ENCODE assay signal across 14 cellular contexts in genomic region chr19:43634516-43634876, GRCh38. TPM values are rescaled to one million over a fixed set of nuclear protein-coding genes. Genes with fewer than 3 reads are reported as not detected.
A peak's percentile ranks its signal among the peaks of the same experiment; 100 is the strongest.
DNase-seq lines count a peak whose midpoint lies in the region; ATAC-seq, FAIRE-seq and TF ChIP-seq lines count a peak whose summit lies in the region.
"Had no signal": no experiment of that assay in that cellular context is flagged by ENCODE, and none has a peak within 500 bp of the region (broad histone marks: within the 10 kb centered on the region; RNA-seq: fewer than 3 reads in every experiment).

No MANE protein-coding gene starts in this region.

- H3K4me2 ChIP-seq in A549, result peak overlapping the region; percentile 14; the same call in 2 of the 3 replicates

- H3K9me3 ChIP-seq in A549, result no peaks in the 10 kb centered on the region
- no peaks in the 10 kb centered on the region for H3K9me3 ChIP-seq in SJCRH30 (replicated peaks)
- H3K9me3 ChIP-seq in CD8-positive, alpha-beta memory T cell (ENCODE audit: low read length), result no peaks in the 10 kb centered on the region

- CTCF ChIA-PET in A549 (lab: Yijun Ruan, JAX), result interaction anchor here (1.4 kb wide), 1 partner anchor 18 kb away, joined by 5 read pairs; no protein-coding TSS in a partner anchor
- CTCF ChIA-PET in CD8-positive, alpha-beta memory T cell (lab: Charles Lee), result interaction anchor here (1.2 kb wide), 1 partner anchor 80 kb away, joined by 3 read pairs; no protein-coding TSS in a partner anchor

- intact Hi-C loops in lower leg skin (cut with DNase I; ENCODE audit: low total_unique reads), result no loop called here

- TF ChIP-seq EP300 in A549 (IDR thresholded peaks at IDR 0.05), result no peak

- no peak for TF ChIP-seq RAD21 in A549 (conservative IDR thresholded peaks at IDR 0.05 in 1 of 2, IDR thresholded peaks at IDR 0.05 in 1 of 2)

- peaks cover 24% of the 10 kb centered on the region for H3K4me1 ChIP-seq in A549
- H3K4me1 ChIP-seq in SJCRH30, result no peaks in the 10 kb centered on the region
- peaks cover 6% of the 10 kb centered on the region for H3K4me1 ChIP-seq in CD8-positive, alpha-beta memory T cell (ENCODE audit: insufficient read depth, low read length)

- H3K4me3 Mint-ChIP-seq in nephron progenitor cell, result peak overlapping the region; percentile 82
- H3K4me3 Mint-ChIP-seq in CD8-positive, alpha-beta memory T cell, result no peak overlapping the region
- H3K4me3 Mint-ChIP-seq: activated T-cell treated with anti-CD3 and anti-CD28 coated beads, Interleukin-2, amount 50 U/mL, for 24 hours had no signal

- WGBS in A549 (ENCODE audit: missing lambda C conversion rate), result 48% methylated on average over 5 of the region's 5 CpGs
- 26 to 28% methylated on average over 5 of the region's 5 CpGs for WGBS in lower leg skin, 2 donors

- ATAC-seq in A549, result peak in 1 of 2 experiments; percentile 37; a peak in 2 of 6 replicates
- ATAC-seq in GM19351 (IDR thresholded peaks at IDR 0.05; ENCODE audit: unreplicated experiment), result no peak
- ATAC-seq: left cardiac atrium had no signal

- POLR2A ChIA-PET in A549 (lab: Yijun Ruan, JAX), result no interaction called here
- POLR2A ChIA-PET in CD8-positive, alpha-beta memory T cell (lab: Charles Lee), result no interaction called here

- H3K36me3 ChIP-seq in SJCRH30, result no peaks in the 10 kb centered on the region
- no peaks in the 10 kb centered on the region for H3K36me3 ChIP-seq in CD8-positive, alpha-beta memory T cell (ENCODE audit: insufficient read depth, low read length)

- peaks cover 40% of the 10 kb centered on the region for H3K27me3 Mint-ChIP-seq in nephron progenitor cell (ENCODE audit: low read depth, poor library complexity)
- peaks cover 19 to 51% of the 10 kb centered on the region in 2 donors for H3K27me3 Mint-ChIP-seq in CD8-positive, alpha-beta memory T cell

- FAIRE-seq in A549 (lab: Jason Lieb, UNC), result no peak

- no peak for DNase-seq in A549 (ENCODE audit: low read depth in 1 of 2, low spot score in 1 of 2)
- no peak for DNase-seq in SJCRH30
- peak; percentile 73 for DNase-seq in globus pallidus (ENCODE audit: low spot score)
- no peak for DNase-seq in nephron progenitor cell
- no peak for DNase-seq in stimulated activated CD4-positive, alpha-beta T cell treated with anti-CD3 and anti-CD28 coated beads, Interleukin-15, amount 100 ng/mL, for 24 hours
- DNase-seq in CD8-positive, alpha-beta memory T cell, result no peak
- DNase-seq in lower leg skin (ENCODE audit: low spot score in 2 of 2), result no peak
- DNase-seq: activated CD4-positive, CD25-positive, alpha-beta regulatory T cell; activated T-cell treated with anti-CD3 and anti-CD28 coated beads, Interleukin-2, amount 50 U/mL, for 24 hours; DMS153; left cardiac atrium; NK-92 treated with Interleukin-12 subunit alpha and Interleukin-12 subunit beta, amount 100 ng/mL, for 24 hours had no signal

- H3K36me3 Mint-ChIP-seq in nephron progenitor cell (ENCODE audit: low read depth), result peaks cover 4% of the 10 kb centered on the region
- H3K36me3 Mint-ChIP-seq in CD8-positive, alpha-beta memory T cell, result no peaks in the 10 kb centered on the region

- H3K4me3 ChIP-seq in A549, result no peak overlapping the region
- peak overlapping the region; percentile 57 for H3K4me3 ChIP-seq in SJCRH30
- H3K4me3 ChIP-seq in CD8-positive, alpha-beta memory T cell (ENCODE audit: low read length), result no peak overlapping the region
- H3K4me3 ChIP-seq in lower leg skin (ENCODE audit: low read depth, poor library complexity, severe bottlenecking), result no peak overlapping the region

- H3K27ac ChIP-seq in A549 (peak overlapping the region in 1 of 2 experiments; percentile 68; a peak in 2 of 6 replicates), SJCRH30 (no peak overlapping the region)
- no peak overlapping the region for H3K27ac ChIP-seq in CD8-positive, alpha-beta memory T cell (ENCODE audit: low read depth, low read length)

- H3K27me3 ChIP-seq in SJCRH30, result peaks cover 11% of the 10 kb centered on the region
- peaks cover 15% of the 10 kb centered on the region for H3K27me3 ChIP-seq in CD8-positive, alpha-beta memory T cell (ENCODE audit: insufficient read depth, low read length, poor library complexity, severe bottlenecking)

- TF ChIP-seq CTCF in A549 (IDR thresholded peaks at IDR 0.05) (no peak), nephron progenitor cell (IDR thresholded peaks at IDR 0.05) (no peak), lower leg skin (IDR thresholded peaks at IDR 0.05) (no peak)

- H3K9me3 Mint-ChIP-seq in nephron progenitor cell, result no peaks in the 10 kb centered on the region
- H3K9me3 Mint-ChIP-seq in CD8-positive, alpha-beta memory T cell, result no peaks in the 10 kb centered on the region
- H3K9me3 Mint-ChIP-seq: activated T-cell treated with anti-CD3 and anti-CD28 coated beads, Interleukin-2, amount 50 U/mL, for 24 hours had no signal

- TF ChIP-seq POLR2A in A549 (IDR thresholded peaks at IDR 0.05; ENCODE audit: low read length), result no peak
- TF ChIP-seq POLR2A in lower leg skin (IDR thresholded peaks at IDR 0.05), result no peak

- H3K27ac Mint-ChIP-seq in nephron progenitor cell, result no peak overlapping the region
- H3K27ac Mint-ChIP-seq in CD8-positive, alpha-beta memory T cell, result no peak overlapping the region
- H3K27ac Mint-ChIP-seq: activated T-cell treated with anti-CD3 and anti-CD28 coated beads, Interleukin-2, amount 50 U/mL, for 24 hours had no signal

- peaks cover 38% of the 10 kb centered on the region for H3K4me1 Mint-ChIP-seq in nephron progenitor cell
- peaks cover 4 to 7% (median 6%) of the 10 kb centered on the region in 3 donors for H3K4me1 Mint-ChIP-seq in CD8-positive, alpha-beta memory T cell

TF ChIP-seq in A549, 52 proteins besides CTCF, POLR2A, EP300 and RAD21:
- TF ChIP-seq, protein P1, sequence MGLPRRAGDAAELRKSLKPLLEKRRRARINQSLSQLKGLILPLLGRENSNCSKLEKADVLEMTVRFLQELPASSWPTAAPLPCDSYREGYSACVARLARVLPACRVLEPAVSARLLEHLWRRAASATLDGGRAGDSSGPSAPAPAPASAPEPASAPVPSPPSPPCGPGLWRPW (IDR thresholded peaks at IDR 0.05), result no peak
- no peak for TF ChIP-seq CEBPB (IDR thresholded peaks at IDR 0.05)
- no peak for TF ChIP-seq EHMT2 (IDR thresholded peaks at IDR 0.05; ENCODE audit: low read depth)
- TF ChIP-seq SMC3 (IDR thresholded peaks at IDR 0.05), result no peak
- TF ChIP-seq BHLHE40 (IDR thresholded peaks at IDR 0.05; ENCODE audit: low read depth, low read length), result no peak
- TF ChIP-seq RARB (CRISPR knock-in tag; IDR thresholded peaks at IDR 0.05), result no peak
- TF ChIP-seq HDAC2 (IDR thresholded peaks at IDR 0.05), result no peak

RNA-seq across cellular contexts. Expression of gene CADM4, which starts 5.2 kb away (rescaled TPM):
- polyA plus RNA-seq in A549 (2011; rRNA removed) (4.2 and 4.7 TPM in 2 replicates), A549 (2017; fragmentation: RNase III; extraction: RNeasy Plus Mini Kit Qiagen cat#74134 plus additional on column Dnase treatment) (8.8 to 10.1 TPM (median 9.2 TPM) in 3 replicates)
- polyA plus RNA-seq in A549 (2012; cell fraction: cytosol; rRNA removed), result 5.9 and 7.6 TPM in 2 replicates
- polyA plus RNA-seq in A549 (2012; cell fraction: nucleus; rRNA removed), result 6.7 and 7.8 TPM in 2 replicates
- polyA minus RNA-seq in A549 (2011; rRNA and poly(A)+ RNA removed), result 3.3 and 3.7 TPM in 2 replicates
- 3.1 and 3.2 TPM in 2 replicates for total RNA-seq in SJCRH30 (2014; rRNA removed; shearing (Covaris generic))
- total RNA-seq in CD8-positive, alpha-beta memory T cell, result under 1 TPM; 0.24 to 0.57 TPM
- not detected for polyA plus RNA-seq in CD8-positive, alpha-beta memory T cell
- 10 to 100 TPM; 22.3 to 56.0 (median 29.6) TPM for total RNA-seq in lower leg skin

RNA-seq across cellular contexts. Expression of gene ZNF428, which starts 15.1 kb away (rescaled TPM):
- polyA plus RNA-seq in A549 (2011; rRNA removed) (19.3 and 22.9 TPM in 2 replicates), A549 (2017; fragmentation: RNase III; extraction: RNeasy Plus Mini Kit Qiagen cat#74134 plus additional on column Dnase treatment) (47.7 to 58.5 TPM (median 52.4 TPM) in 3 replicates)
- 56.2 and 66.0 TPM in 2 replicates for polyA plus RNA-seq in A549 (2012; cell fraction: cytosol; rRNA removed)
- polyA plus RNA-seq in A549 (2012; cell fraction: nucleus; rRNA removed), result 26.1 and 30.9 TPM in 2 replicates
- polyA minus RNA-seq in A549 (2011; rRNA and poly(A)+ RNA removed), result 4.5 and 6.1 TPM in 2 replicates
- total RNA-seq in SJCRH30 (2014; rRNA removed; shearing (Covaris generic)), result 46.8 and 56.2 TPM in 2 replicates
- 10 to 100 TPM; 23.6 to 23.8 TPM for total RNA-seq in CD8-positive, alpha-beta memory T cell
- 22.0 TPM for polyA plus RNA-seq in CD8-positive, alpha-beta memory T cell
- 10 to 100 TPM in 3 of 4 donors, 1 to 10 TPM in 1; 5.3 to 27.3 (median 15.1) TPM for total RNA-seq in lower leg skin

RNA-seq across cellular contexts. Expression of gene SRRM5, which starts 22.6 kb away (rescaled TPM):
- 0.41 and 0.47 TPM in 2 replicates for polyA plus RNA-seq in A549 (2011; rRNA removed)
- 0.31 and 0.37 TPM in 2 replicates for polyA plus RNA-seq in A549 (2012; cell fraction: cytosol; rRNA removed)
- 1.4 and 1.6 TPM in 2 replicates for polyA plus RNA-seq in A549 (2012; cell fraction: nucleus; rRNA removed)
- polyA plus RNA-seq in A549 (2017; fragmentation: RNase III; extraction: RNeasy Plus Mini Kit Qiagen cat#74134 plus additional on column Dnase treatment), result 0.44 to 0.55 TPM (median 0.50 TPM) in 3 replicates
- polyA minus RNA-seq in A549 (2011; rRNA and poly(A)+ RNA removed), result 0.24 and 0.37 TPM in 2 replicates
- total RNA-seq in SJCRH30 (2014; rRNA removed; shearing (Covaris generic)), result 0.10 and 0.12 TPM in 2 replicates
- total RNA-seq in CD8-positive, alpha-beta memory T cell, result under 1 TPM; 0.24 to 0.58 TPM
- polyA plus RNA-seq in CD8-positive, alpha-beta memory T cell, result 0.26 TPM
- total RNA-seq in lower leg skin, result under 1 TPM; 0.15 to 0.27 (median 0.17) TPM
- total RNA-seq: urinary bladder had no signal

RNA-seq across cellular contexts. Expression of gene PLAUR, which starts 35.5 kb away (rescaled TPM):
- polyA plus RNA-seq in A549 (2011; rRNA removed) (48.6 and 55.3 TPM in 2 replicates), A549 (2017; fragmentation: RNase III; extraction: RNeasy Plus Mini Kit Qiagen cat#74134 plus additional on column Dnase treatment) (27.4 to 29.0 TPM (median 28.3 TPM) in 3 replicates)
- 61.1 and 62.6 TPM in 2 replicates for polyA plus RNA-seq in A549 (2012; cell fraction: cytosol; rRNA removed)
- 93.5 and 95.3 TPM in 2 replicates for polyA plus RNA-seq in A549 (2012; cell fraction: nucleus; rRNA removed)
- polyA minus RNA-seq in A549 (2011; rRNA and poly(A)+ RNA removed), result 40.2 and 50.4 TPM in 2 replicates
- 9.4 and 16.6 TPM in 2 replicates for total RNA-seq in SJCRH30 (2014; rRNA removed; shearing (Covaris generic))
- total RNA-seq in CD8-positive, alpha-beta memory T cell, result 1 to 10 TPM; 2.7 to 5.0 TPM
- 3.8 TPM for polyA plus RNA-seq in CD8-positive, alpha-beta memory T cell
- total RNA-seq in lower leg skin, result 10 to 100 TPM in 1 of 4 donors, 1 to 10 TPM in 3; 4.1 to 11.1 (median 9.0) TPM

RNA-seq across cellular contexts. Expression of gene ZNF576, which starts 38.1 kb away (rescaled TPM):
- polyA plus RNA-seq in A549 (2011; rRNA removed) (10.6 and 11.2 TPM in 2 replicates), A549 (2017; fragmentation: RNase III; extraction: RNeasy Plus Mini Kit Qiagen cat#74134 plus additional on column Dnase treatment) (15.4 to 16.8 TPM (median 16.5 TPM) in 3 replicates)
- polyA plus RNA-seq in A549 (2012; cell fraction: cytosol; rRNA removed), result 25.9 and 31.3 TPM in 2 replicates
- 22.2 and 26.9 TPM in 2 replicates for polyA plus RNA-seq in A549 (2012; cell fraction: nucleus; rRNA removed)
- polyA minus RNA-seq in A549 (2011; rRNA and poly(A)+ RNA removed), result 5.9 and 10.2 TPM in 2 replicates
- total RNA-seq in SJCRH30 (2014; rRNA removed; shearing (Covaris generic)), result 10.3 and 13.1 TPM in 2 replicates
- total RNA-seq in CD8-positive, alpha-beta memory T cell, result 10 to 100 TPM; 19.5 to 20.9 TPM
- polyA plus RNA-seq in CD8-positive, alpha-beta memory T cell, result 9.3 TPM
- 10 to 100 TPM in 3 of 4 donors, 1 to 10 TPM in 1; 4.8 to 16.8 (median 14.3) TPM for total RNA-seq in lower leg skin
